7 cellular contexts compared by ENCODE assay signal in the genomic region with DNA sequence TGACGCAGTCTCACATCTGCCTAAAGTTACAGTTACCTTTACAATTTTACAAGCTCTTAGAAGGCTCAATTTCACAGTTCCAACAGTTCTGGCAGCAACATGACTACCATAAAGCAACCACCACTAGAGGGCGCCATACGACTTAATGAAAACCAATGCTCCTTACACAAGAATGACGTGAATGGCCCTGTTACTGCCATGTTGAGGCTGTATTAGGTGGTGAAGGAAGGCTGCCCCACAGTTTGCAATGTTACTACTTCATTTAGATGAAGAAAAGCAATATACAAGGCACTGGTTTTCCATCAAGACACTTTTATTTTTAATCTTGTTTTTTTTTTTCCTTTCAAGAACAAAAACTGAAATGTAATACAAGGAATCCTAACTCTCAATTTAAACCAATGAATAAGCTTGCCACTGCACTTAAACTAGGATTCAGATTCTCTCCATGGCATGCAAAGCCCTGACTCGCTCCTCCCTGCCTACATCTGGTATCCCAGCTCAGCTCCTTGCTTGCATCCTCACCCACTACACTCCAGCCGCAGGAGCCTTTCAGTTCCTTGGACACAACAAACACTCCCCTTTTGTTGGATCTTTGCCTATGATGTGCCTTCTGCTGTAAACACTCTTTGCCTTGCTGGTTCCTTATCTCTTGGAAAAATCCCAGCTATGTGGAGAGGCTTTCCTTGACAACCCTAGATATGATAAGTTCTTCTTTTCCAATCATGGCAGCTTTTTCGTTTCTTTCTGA.
DNase-seq lines count a peak whose midpoint lies in the region; ATAC-seq and TF ChIP-seq lines count a peak whose summit lies in the region.

No MANE protein-coding gene starts in this region.

- no peaks in the 10 kb centered on the region for H3K9me3 ChIP-seq in adrenal gland (replicated peaks in 1 of 3)
- no peaks in the 10 kb centered on the region for H3K9me3 ChIP-seq in right cardiac atrium (ENCODE audit: control insufficient read depth, low read length)

- peaks cover 5 to 13% of the 10 kb centered on the region in 2 donors for H3K4me1 ChIP-seq in adrenal gland (replicated peaks in 1 of 2)
- H3K4me1 ChIP-seq in right cardiac atrium (ENCODE audit: control insufficient read depth, insufficient read depth, low read length): peaks cover 3% of the 10 kb centered on the region

- 43 to 48% (median 45%) methylated on average over 7 of the region's 7 CpGs for WGBS in adrenal gland, 4 donors
- WGBS in right cardiac atrium: 37% methylated on average over 7 of the region's 7 CpGs

- peak; percentile 92 for ATAC-seq in GM18498 (IDR thresholded peaks at IDR 0.05; ENCODE audit: unreplicated experiment)
- peak; percentile 91 for ATAC-seq in HG02763 (IDR thresholded peaks at IDR 0.05; ENCODE audit: unreplicated experiment)
- peak; percentile 88 to 90 for ATAC-seq in right cardiac atrium
- peak; percentile 82 for ATAC-seq in sciatic nerve

- no peaks in the 10 kb centered on the region for H3K36me3 ChIP-seq in adrenal gland (replicated peaks in 1 of 2)

- H3K4me3 ChIP-seq in adrenal gland: no peak overlapping the region
- H3K4me3 ChIP-seq in right cardiac atrium (ENCODE audit: low read length): no peak overlapping the region

- peak; percentile 53 for DNase-seq in NCI-H128 (lab: John Stamatoyannopoulos, UW; ENCODE audit: unreplicated experiment)
- DNase-seq in T follicular helper cell (ENCODE audit: low read depth): peak; percentile 51
- DNase-seq in adrenal gland: peak; percentile 79 to 96 (median 87)
- DNase-seq in right cardiac atrium: peak; percentile 57 to 82 (median 76)
- peak; percentile 75 for DNase-seq in sciatic nerve (ENCODE audit: low spot score)

- TF ChIP-seq POLR2A in adrenal gland (IDR thresholded peaks at IDR 0.05): no peak

- TF ChIP-seq CTCF in adrenal gland (IDR thresholded peaks at IDR 0.05): peak; percentile 56 to 78 (median 75)

- H3K27me3 ChIP-seq in adrenal gland (no peaks in the 10 kb centered on the region), right cardiac atrium (ENCODE audit: control insufficient read depth, insufficient read depth) (no peaks in the 10 kb centered on the region)

- intact Hi-C loops in adrenal gland (cut with DNase I) (no loop called here), right cardiac atrium (cut with DNase I) (no loop called here), sciatic nerve (cut with DNase I) (no loop called here)

- peak overlapping the region in 1 of 5 donors; percentile 19 for H3K27ac ChIP-seq in adrenal gland
- peak overlapping the region; percentile 62 for H3K27ac ChIP-seq in right cardiac atrium (ENCODE audit: low read length)
